In genomic region chr11:74615988-74616387, GRCh38 we compare ENCODE assay signal across 29 cellular contexts. TPM values are rescaled to one million over a fixed set of nuclear protein-coding genes. Genes with fewer than 3 reads are reported as not detected.
DNase-seq lines count a peak whose midpoint lies in the region; ATAC-seq, FAIRE-seq and TF ChIP-seq lines count a peak whose summit lies in the region.
"Had no signal": no experiment of that assay in that cellular context is flagged by ENCODE, and none has a peak within 500 bp of the region (broad histone marks: within the 10 kb centered on the region; RNA-seq: fewer than 3 reads in every experiment).

No MANE protein-coding gene starts in this region.

- no peak overlapping the region for H3K9ac ChIP-seq in K562 (ENCODE audit: insufficient read depth in 1 of 2, low read depth in 2 of 2, low read length in 2 of 2)

- H3K4me3 ChIP-seq in K562, result no peak overlapping the region
- no peak overlapping the region for H3K4me3 ChIP-seq in left lung
- no peak overlapping the region for H3K4me3 ChIP-seq in pancreas
- no peak overlapping the region for H3K4me3 ChIP-seq in upper lobe of left lung
- no peak overlapping the region for H3K4me3 ChIP-seq in thyroid gland (replicated peaks in 1 of 3)
- H3K4me3 ChIP-seq: BLaER1 treated with 17β-estradiol and CSF1 and Interleukin-3, amounts not matched to agents 10 nM and 100 nM had no signal

- H3K4me2 ChIP-seq in K562 (ENCODE audit: insufficient read depth, low read length), result no peak overlapping the region

- H3K27me3 ChIP-seq in K562 (ENCODE audit: control insufficient read depth in 2 of 2, insufficient read depth in 2 of 2, low read length in 2 of 2) (no peaks in the 10 kb centered on the region), left lung (no peaks in the 10 kb centered on the region), pancreas (no peaks in the 10 kb centered on the region), upper lobe of left lung (no peaks in the 10 kb centered on the region), thyroid gland (no peaks in the 10 kb centered on the region)
- H3K27me3 ChIP-seq: BLaER1 treated with 17β-estradiol and CSF1 and Interleukin-3, amounts not matched to agents 10 nM and 100 nM had no signal

- no peaks in the 10 kb centered on the region for H3K79me2 ChIP-seq in K562 (ENCODE audit: control insufficient read depth, insufficient read depth, low read length)

- peaks cover 0 to 2% of the 10 kb centered on the region in 2 experiments; a peak in 1 of 5 replicates for H3K4me1 ChIP-seq in K562 (replicated peaks in 1 of 2; ENCODE audit: control insufficient read depth in 2 of 2, insufficient read depth in 2 of 2, low read length in 2 of 2)
- H3K4me1 ChIP-seq in left lung, result peaks cover 8 to 19% of the 10 kb centered on the region in 2 donors
- peaks cover 35 to 61% (median 48%) of the 10 kb centered on the region in 3 donors for H3K4me1 ChIP-seq in pancreas
- H3K4me1 ChIP-seq in upper lobe of left lung, result peaks cover 0 to 29% (median 7%) of the 10 kb centered on the region in 4 donors
- H3K4me1 ChIP-seq in thyroid gland, result no peaks in the 10 kb centered on the region

- H3K9me1 ChIP-seq in K562 (ENCODE audit: control insufficient read depth, insufficient read depth, low read length), result no peaks in the 10 kb centered on the region

- TF ChIP-seq POLR2A in K562 (conservative IDR thresholded peaks at IDR 0.05), result no peak
- no peak for TF ChIP-seq POLR2A in upper lobe of left lung (IDR thresholded peaks at IDR 0.05)
- TF ChIP-seq POLR2A in thyroid gland (IDR thresholded peaks at IDR 0.05), result no peak

- no peaks in the 10 kb centered on the region for H4K20me1 ChIP-seq in K562 (replicated peaks; ENCODE audit: control insufficient read depth, insufficient read depth, low read length)

- no peak for FAIRE-seq in K562 (lab: Jason Lieb, UNC)
- no peak for FAIRE-seq in pancreas (lab: Jason Lieb, UNC)
- FAIRE-seq: A204.1, GM12891 had no signal

- POLR2A ChIA-PET in K562 (lab: Yijun Ruan, JAX), result interaction anchor here (0.5 to 1.9 kb wide), 4 partner anchors 9 to 223 kb away, joined by 3 to 10 read pairs (median 6); no protein-coding TSS in a partner anchor

- DNase-seq in K562 (ENCODE audit: extremely low read depth in 1 of 4, low spot score in 3 of 4), result no peak
- no peak for DNase-seq in left lung
- no peak for DNase-seq in pancreas
- no peak for DNase-seq in upper lobe of left lung
- DNase-seq in kidney glomerular epithelial cell (lab: John Stamatoyannopoulos, UW), result no peak
- DNase-seq in thyroid gland, result no peak
- DNase-seq in activated T-cell treated with anti-CD3 and anti-CD28 coated beads for 4 hours, result no peak
- DNase-seq: AML-193; CD4-positive, alpha-beta T cell; DMS79; EL; GF-D8; Kasumi-1; NCI-H1092 treated with DMSO at 0.1 percent for 48 hours; NCI-H1436; NCI-H187; NCI-H2081 treated with DMSO at 0.1 percent for 48 hours; NCI-H2171; NCI-H226; NCI-H510A; NCI-H69; SHP77 had no signal

- no peak for TF ChIP-seq RAD21 in K562 (CRISPR knock-in tag; conservative IDR thresholded peaks at IDR 0.05 in 1 of 2, IDR thresholded peaks at IDR 0.05 in 1 of 2)

- in situ Hi-C loops in K562 (cut with MboI), result no loop called here

- peak overlapping the region; percentile 9; the same call in 1 of the 3 replicates for H3K27ac ChIP-seq in K562 (ENCODE audit: extremely low read depth, low read depth, low read length)
- H3K27ac ChIP-seq in left lung, result peak overlapping the region; percentile 56 to 66
- peak overlapping the region in 3 of 4 donors; percentile 17 to 60 (median 46) for H3K27ac ChIP-seq in pancreas
- H3K27ac ChIP-seq in upper lobe of left lung, result peak overlapping the region in 3 of 4 donors; percentile 10 to 71 (median 31)
- H3K27ac ChIP-seq in thyroid gland, result no peak overlapping the region
- H3K27ac ChIP-seq: HL-60, RWPE1 had no signal

- intact Hi-C loops in K562 (cut with micrococcal nuclease) (no loop called here), left lung (cut with DNase I) (no loop called here), pancreas (cut with DNase I) (no loop called here), thyroid gland (cut with DNase I) (no loop called here)

- CTCF ChIA-PET in K562 (lab: Yijun Ruan, JAX; ENCODE audit: low intra/inter-chr PET ratio), result no interaction called here

- TF ChIP-seq CTCF in K562 (IDR thresholded peaks at IDR 0.05 in 2 of 3, conservative IDR thresholded peaks at IDR 0.05 in 1 of 3; ENCODE audit: insufficient read depth in 2 of 3, low read depth in 1 of 3, low read length in 3 of 3), result no peak
- no peak for TF ChIP-seq CTCF in left lung (IDR thresholded peaks at IDR 0.05)
- TF ChIP-seq CTCF in pancreas (IDR thresholded peaks at IDR 0.05), result no peak
- no peak for TF ChIP-seq CTCF in upper lobe of left lung (IDR thresholded peaks at IDR 0.05)
- TF ChIP-seq CTCF in thyroid gland (IDR thresholded peaks at IDR 0.05), result no peak

- no TSS peak for BruUV-seq in K562 (replicated peaks; lab: Mats Ljungman, UMichigan)

- no peaks in the 10 kb centered on the region for H3K9me3 ChIP-seq in K562 (replicated peaks; ENCODE audit: control insufficient read depth, insufficient read depth, low read depth, low read length)
- no peaks in the 10 kb centered on the region for H3K9me3 ChIP-seq in left lung
- H3K9me3 ChIP-seq in pancreas, result no peaks in the 10 kb centered on the region
- H3K9me3 ChIP-seq in upper lobe of left lung, result no peaks in the 10 kb centered on the region
- H3K9me3 ChIP-seq in thyroid gland, result no peaks in the 10 kb centered on the region
- H3K9me3 ChIP-seq: BLaER1 treated with 17β-estradiol and CSF1 and Interleukin-3, amounts not matched to agents 10 nM and 100 nM had no signal

- TF ChIP-seq EP300 in K562 (IDR thresholded peaks at IDR 0.05; ENCODE audit: low read length), result no peak
- TF ChIP-seq EP300 in upper lobe of left lung (IDR thresholded peaks at IDR 0.05), result no peak

- no peak overlapping the region for H2AFZ ChIP-seq in K562 (ENCODE audit: low read depth, low read length)

- WGBS in K562 (ENCODE audit: insufficient coverage, low coverage, missing lambda C conversion rate), result 84% methylated on average over 3 of the region's 3 CpGs
- 77 to 78% methylated on average over 3 of the region's 3 CpGs for WGBS in pancreas, 2 donors
- 69 to 76% methylated on average over 3 of the region's 3 CpGs for WGBS in upper lobe of left lung, 2 donors
- 95% methylated on average over 3 of the region's 3 CpGs for WGBS in thyroid gland, 2 donors

- ATAC-seq in K562 (no peak), left lung (peak; percentile 53), pancreas (peak; percentile 18 to 29 (median 24)), upper lobe of left lung (ENCODE audit: low FRiP score in 2 of 2) (no peak)
- ATAC-seq: HCT116, Panc1 had no signal

- H3K36me3 ChIP-seq in K562 (ENCODE audit: control insufficient read depth, insufficient read depth, low read length) (peaks cover 68% of the 10 kb centered on the region), left lung (peaks cover 0 to 62% of the 10 kb centered on the region in 2 donors), pancreas (peaks cover 0 to 13% (median 0%) of the 10 kb centered on the region in 3 donors), upper lobe of left lung (peaks cover 5 to 61% (median 27%) of the 10 kb centered on the region in 4 donors), thyroid gland (peaks cover 10 to 23% of the 10 kb centered on the region in 2 donors)

TF ChIP-seq in K562, 482 proteins besides CTCF, POLR2A, EP300 and RAD21 (continues in another document):
- TF ChIP-seq ATF7 (IDR thresholded peaks at IDR 0.05) (no peak), ZNF584 (CRISPR knock-in tag; IDR thresholded peaks at IDR 0.05; ENCODE audit: low read depth) (no peak), PRMT5 (CRISPR knock-in tag; IDR thresholded peaks at IDR 0.05) (no peak), SREBF2 (CRISPR knock-in tag; IDR thresholded peaks at IDR 0.05) (no peak)

RNA-seq across cellular contexts. Expression of gene POLD3, which starts 23.6 kb away (rescaled TPM):
- 24.4 and 43.5 TPM in 2 replicates for total RNA-seq in K562 (2011; cell fraction: chromatin; rRNA removed; ENCODE audit: low replicate concordance)
- total RNA-seq in K562 (2011; cell fraction: nucleolus; rRNA removed), result 6.7 and 11.4 TPM in 2 replicates
- 21.4 and 33.4 TPM in 2 replicates for total RNA-seq in K562 (2011; cell fraction: nucleoplasm; rRNA removed)
- total RNA-seq in K562 (2014; rRNA removed), result 10.6 and 11.9 TPM in 2 replicates
- 21.6 and 26.1 TPM in 2 replicates for total RNA-seq in K562 (2014; rRNA removed; fragmentation: Illumina TruSeq; extraction: Trizol)
- 22.4 and 24.6 TPM in 2 replicates for total RNA-seq in K562 (2015; rRNA removed; fragmentation: Illumina TruSeq; extraction: Trizol)
- 20.9 and 22.1 TPM in 2 replicates for total RNA-seq in K562 (2021)
- 36.9 and 40.1 TPM in 2 replicates for polyA plus RNA-seq in K562 (2011; rRNA removed)
- polyA plus RNA-seq in K562 (2011; cell fraction: cytosol; rRNA removed), result 12.5 and 13.1 TPM in 2 replicates
- polyA plus RNA-seq in K562 (2011; cell fraction: nucleus; rRNA removed), result 45.2 and 49.2 TPM in 2 replicates
- polyA plus RNA-seq in K562 (2012), result 13.1 and 17.4 TPM in 2 replicates
- 21.6 and 25.2 TPM in 2 replicates for polyA plus RNA-seq in K562 (2014; fragmentation: Illumina TruSeq; extraction: Trizol)
- polyA plus RNA-seq in K562 (2014; fragmentation: Nextera tagmentation; extraction: Ambion mirVana), result 10 to 100 TPM; 27.2 to 28.6 TPM
- 19.5 and 20.8 TPM in 2 replicates for polyA plus RNA-seq in K562 (2014; rRNA removed)
- polyA minus RNA-seq in K562 (2011; rRNA and poly(A)+ RNA removed), result 31.6 and 36.8 TPM in 2 replicates
- 6.3 and 11.5 TPM in 2 replicates for polyA minus RNA-seq in K562 (2011; cell fraction: cytosol; rRNA and poly(A)+ RNA removed)
- 16.2 and 25.9 TPM in 2 replicates for polyA minus RNA-seq in K562 (2011; cell fraction: nucleus; rRNA and poly(A)+ RNA removed)
- 10 to 100 TPM; 15.0 to 22.7 TPM for total RNA-seq in left lung
- total RNA-seq in pancreas, result 10 to 100 TPM in 3 of 6 donors, 1 to 10 TPM in 3; 7.9 to 14.0 (median 10.2) TPM
- polyA plus RNA-seq in pancreas, result 1 to 10 TPM; 7.2 to 8.6 TPM
- 10 to 100 TPM in 5 of 6 donors, 1 to 10 TPM in 1; 7.4 to 20.8 (median 16.4) TPM for total RNA-seq in upper lobe of left lung
- 10 to 100 TPM; 13.0 to 14.8 (median 14.3) TPM for total RNA-seq in thyroid gland

Comparison
In these comparisons a context has a peak if more than half of its experiments do, and no peak if none do; other contexts are left out.
1. ATAC-seq: peak in left lung (single experiment) and pancreas (4 of 4); none in K562 (single experiment) and upper lobe of left lung (0 of 2).
2. H3K27ac ChIP-seq: peak in K562 (single experiment), left lung (2 of 2), pancreas (3 of 4) and upper lobe of left lung (3 of 4); none in thyroid gland (0 of 3).